1 cellular context compared by ENCODE assay signal in genomic region chr16:15154650-15155562, GRCh38.
TF ChIP-seq lines count a peak whose summit lies in the region.
"Not testable (repeated sequence)": the region's sequence is repeated elsewhere in the genome, so short reads cannot be mapped to it uniquely, and the experiment has no call there.

No MANE protein-coding gene starts in this region.

TF ChIP-seq in HepG2, 621 proteins besides CTCF, POLR2A, EP300 and RAD21 (continued from another document):
- TF ChIP-seq UBTF (CRISPR knock-in tag; IDR thresholded peaks at IDR 0.05) (peak; percentile 51), ARID5B (CRISPR knock-in tag; IDR thresholded peaks at IDR 0.05) (peak; percentile 81), TFDP2 (CRISPR knock-in tag; IDR thresholded peaks at IDR 0.05) (peak; percentile 92), KDM6A (CRISPR knock-in tag; IDR thresholded peaks at IDR 0.05; ENCODE audit: low read depth) (0 out of 2 replicates have a peak, but pooled peaks have one; percentile 15), ZNF614 (CRISPR knock-in tag; IDR thresholded peaks at IDR 0.05; ENCODE audit: borderline replicate concordance) (peak; percentile 51; the same call in 1 of the 2 replicates), GATA4 (IDR thresholded peaks at IDR 0.05; ENCODE audit: borderline replicate concordance, low read depth) (peak; percentile 8; the same call in 1 of the 2 replicates), FOXA3 (CRISPR knock-in tag; IDR thresholded peaks at IDR 0.05) (peak; percentile 30; the same call in 1 of the 2 replicates), ZNF343 (CRISPR knock-in tag; IDR thresholded peaks at IDR 0.05) (0 out of 2 replicates have a peak, but pooled peaks have one; percentile 28), CREB1 (IDR thresholded peaks at IDR 0.05) (peak; percentile 50; the same call in 1 of the 2 replicates), SP4 (CRISPR knock-in tag; IDR thresholded peaks at IDR 0.05) (peak; percentile 94), ERF (CRISPR knock-in tag; IDR thresholded peaks at IDR 0.05) (peak; percentile 98), ZNF430 (CRISPR knock-in tag; IDR thresholded peaks at IDR 0.05) (peak; percentile 65; the same call in 1 of the 2 replicates), ISL2 (CRISPR knock-in tag; IDR thresholded peaks at IDR 0.05) (0 out of 2 replicates have a peak, but pooled peaks have one; percentile 56), AHR (CRISPR knock-in tag; IDR thresholded peaks at IDR 0.05) (0 out of 2 replicates have a peak, but pooled peaks have one; percentile 65), IRF9 (CRISPR knock-in tag; IDR thresholded peaks at IDR 0.05; ENCODE audit: borderline replicate concordance) (peak; percentile 33; the same call in 1 of the 2 replicates), MNT (IDR thresholded peaks at IDR 0.05) (peak; percentile 82), MYC (CRISPR knock-in tag; IDR thresholded peaks at IDR 0.05; ENCODE audit: borderline replicate concordance) (peak; percentile 94), HNRNPL (IDR thresholded peaks at IDR 0.05; ENCODE audit: low read depth, low read length) (peak; percentile 63), ZNF142 (CRISPR knock-in tag; IDR thresholded peaks at IDR 0.05) (peak; percentile 91), ZNF224 (CRISPR knock-in tag; IDR thresholded peaks at IDR 0.05) (0 out of 2 replicates have a peak, but pooled peaks have one; percentile 30), RBM39 (IDR thresholded peaks at IDR 0.05; ENCODE audit: low read depth, low read length, poor library complexity, severe bottlenecking) (peak; percentile 50)
- TF ChIP-seq CREB1 (CRISPR knock-in tag; IDR thresholded peaks at IDR 0.05) = not testable (repeated sequence)
